9 cellular contexts compared by ENCODE assay signal in the genomic region with DNA sequence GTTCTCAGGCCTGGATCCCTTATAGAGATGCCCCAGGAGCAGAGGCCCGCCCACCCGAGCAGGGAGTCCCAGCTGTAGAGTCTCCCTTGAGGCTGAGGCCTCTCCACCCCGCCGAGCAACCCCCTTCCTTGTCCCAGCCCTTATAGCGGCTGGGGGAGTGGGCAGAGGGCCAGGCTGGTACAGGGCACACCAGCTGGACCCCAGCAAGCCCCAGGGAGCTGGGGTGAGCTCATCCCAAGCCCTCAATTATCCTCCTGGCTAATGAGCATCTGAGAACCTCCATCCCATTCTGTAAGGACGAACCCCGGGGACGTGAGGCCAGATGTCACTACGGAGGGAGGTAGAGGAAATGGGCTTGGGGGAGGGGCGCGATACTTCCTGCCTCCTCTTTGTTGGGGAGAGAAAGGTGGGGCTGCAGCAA. TPM values are rescaled to one million over a fixed set of nuclear protein-coding genes. Genes with fewer than 3 reads are reported as not detected.
DNase-seq lines count a peak whose midpoint lies in the region; ATAC-seq and TF ChIP-seq lines count a peak whose summit lies in the region.
"Had no signal": no experiment of that assay in that cellular context is flagged by ENCODE, and none has a peak within 500 bp of the region (broad histone marks: within the 10 kb centered on the region; RNA-seq: fewer than 3 reads in every experiment).

No MANE protein-coding gene starts in this region.

- DNase-seq in stimulated activated CD4-positive, alpha-beta T cell treated with anti-CD3 and anti-CD28 coated beads, Interleukin-4, amount 100 ng/mL, for 1 hour, result peak; percentile 43
- DNase-seq in stimulated activated CD4-positive, alpha-beta T cell treated with anti-CD3 and anti-CD28 coated beads, Interleukin-1b, Interleukin-23, amount 100 ng/mL, for 48 hours, result no peak
- DNase-seq in T-cell, result peak in 21 of 34 experiments; percentile 26 to 75 (median 49)
- peak; percentile 40 for DNase-seq in effector CD4-positive, alpha-beta T cell
- no peak for DNase-seq in type B pancreatic cell (ENCODE audit: extremely low spot score, unreplicated experiment)
- DNase-seq in CD1c-positive myeloid dendritic cell (ENCODE audit: extremely low spot score), result no peak
- DNase-seq in mesenteric fat pad (ENCODE audit: low spot score), result no peak
- DNase-seq: Calu3 had no signal

- no peaks in the 10 kb centered on the region for H3K36me3 Mint-ChIP-seq in T-cell
- H3K36me3 Mint-ChIP-seq in type B pancreatic cell, result no peaks in the 10 kb centered on the region

- no peaks in the 10 kb centered on the region for H3K27me3 Mint-ChIP-seq in T-cell
- no peaks in the 10 kb centered on the region for H3K27me3 Mint-ChIP-seq in type B pancreatic cell

- H3K9me3 Mint-ChIP-seq in T-cell (no peaks in the 10 kb centered on the region), type B pancreatic cell (no peaks in the 10 kb centered on the region)

- ATAC-seq in T-cell (replicated peaks in 1 of 4) (peak in 2 of 4 experiments; percentile 17 to 18), GM18909 (IDR thresholded peaks at IDR 0.05; ENCODE audit: poor library complexity, unreplicated experiment) (no peak)

- H3K4me3 Mint-ChIP-seq in T-cell (peak overlapping the region; percentile 17 to 81 (median 54)), type B pancreatic cell (no peak overlapping the region)

- no peak for TF ChIP-seq CTCF in type B pancreatic cell (conservative IDR thresholded peaks at IDR 0.05)

- H3K4me1 Mint-ChIP-seq in T-cell (peaks cover 49 to 54% (median 50%) of the 10 kb centered on the region in 3 donors), type B pancreatic cell (ENCODE audit: unreplicated experiment) (peaks cover 19% of the 10 kb centered on the region)

- CTCF ChIA-PET in T-cell (lab: Charles Lee), result no interaction called here

- peak overlapping the region; percentile 93 to 97 for H3K27ac Mint-ChIP-seq in T-cell
- peak overlapping the region; percentile 49 for H3K27ac Mint-ChIP-seq in type B pancreatic cell

- POLR2A ChIA-PET in T-cell (lab: Charles Lee), result interaction anchor here in 1 of 2 donors (0.5 kb wide), 2 partner anchors 49 to 390 kb away, joined by 3 to 4 read pairs; no protein-coding TSS in a partner anchor

RNA-seq across cellular contexts. Expression of gene SNN, which starts 3.2 kb away (rescaled TPM):
- total RNA-seq in T-cell (10 to 100 TPM; 17.4 to 56.2 (median 22.7) TPM), type B pancreatic cell (ENCODE audit: low replicate concordance) (23.8 and 44.0 TPM in 2 replicates), mesenteric fat pad (47.2 TPM)

Comparison
In these comparisons a context has a peak if more than half of its experiments do, and no peak if none do; other contexts are left out.
1. DNase-seq: peak in stimulated activated CD4-positive, alpha-beta T cell treated with anti-CD3 and anti-CD28 coated beads, Interleukin-4, amount 100 ng/mL, for 1 hour (single experiment), T-cell (21 of 34) and effector CD4-positive, alpha-beta T cell (single experiment); none in stimulated activated CD4-positive, alpha-beta T cell treated with anti-CD3 and anti-CD28 coated beads, Interleukin-1b, Interleukin-23, amount 100 ng/mL, for 48 hours (single experiment), type B pancreatic cell (single experiment), CD1c-positive myeloid dendritic cell (single experiment) and mesenteric fat pad (single experiment).